ENCODE assay signal across 21 cellular contexts in genomic region chr11:25094085-25094802, GRCh38.
DNase-seq lines count a peak whose midpoint lies in the region; ATAC-seq, FAIRE-seq and TF ChIP-seq lines count a peak whose summit lies in the region.
"Had no signal": no experiment of that assay in that cellular context is flagged by ENCODE, and none has a peak within 500 bp of the region (broad histone marks: within the 10 kb centered on the region; RNA-seq: fewer than 3 reads in every experiment).

No MANE protein-coding gene starts in this region.

- WGBS in pancreas, 2 donors: 75 to 91% methylated on average over 6 of the region's 6 CpGs
- WGBS in sigmoid colon, 2 donors: 70 to 89% methylated on average over 6 of the region's 6 CpGs
- 65% methylated on average over 2 of the region's 6 CpGs for WGBS in mammary epithelial cell (ENCODE audit: low coverage, missing lambda C conversion rate)

- no peak for TF ChIP-seq CTCF in left ventricle myocardium inferior (IDR thresholded peaks at IDR 0.05; ENCODE audit: borderline replicate concordance)
- TF ChIP-seq CTCF in right atrium auricular region (IDR thresholded peaks at IDR 0.05): no peak
- TF ChIP-seq CTCF in pancreas (IDR thresholded peaks at IDR 0.05): no peak
- no peak for TF ChIP-seq CTCF in sigmoid colon (IDR thresholded peaks at IDR 0.05)
- TF ChIP-seq CTCF in mammary epithelial cell (conservative IDR thresholded peaks at IDR 0.05 in 1 of 2, IDR thresholded peaks at IDR 0.05 in 1 of 2; ENCODE audit: extremely low read depth in 1 of 2, insufficient read depth in 1 of 2, low read depth in 1 of 2, low read length in 2 of 2): no peak

- H3K79me2 ChIP-seq in mammary epithelial cell (ENCODE audit: insufficient read depth, low read length): no peaks in the 10 kb centered on the region

- ATAC-seq in left lobe of liver (peak; percentile 96), pancreas (no peak), HG03135 (IDR thresholded peaks at IDR 0.05; ENCODE audit: unreplicated experiment) (no peak)
- ATAC-seq: CD8-positive, alpha-beta T cell; K562 had no signal

- H3K9me3 ChIP-seq in left ventricle myocardium inferior (replicated peaks): no peaks in the 10 kb centered on the region
- H3K9me3 ChIP-seq in right atrium auricular region: no peaks in the 10 kb centered on the region
- H3K9me3 ChIP-seq in pancreas: no peaks in the 10 kb centered on the region
- H3K9me3 ChIP-seq in sigmoid colon: no peaks in the 10 kb centered on the region
- H3K9me3 ChIP-seq in mammary epithelial cell (replicated peaks; ENCODE audit: insufficient read depth, low read length): no peaks in the 10 kb centered on the region
- H3K9me3 ChIP-seq: HAP-1 had no signal

- no peak for FAIRE-seq in pancreas (lab: Jason Lieb, UNC)
- FAIRE-seq: GM19239, HTR-8/SVneo, K562 had no signal

- H2AFZ ChIP-seq in mammary epithelial cell (ENCODE audit: low read depth, low read length): no peak overlapping the region
- H2AFZ ChIP-seq: PC-9 had no signal

- H3K36me3 ChIP-seq in left ventricle myocardium inferior (no peaks in the 10 kb centered on the region), right atrium auricular region (no peaks in the 10 kb centered on the region), pancreas (no peaks in the 10 kb centered on the region), sigmoid colon (no peaks in the 10 kb centered on the region), mammary epithelial cell (ENCODE audit: insufficient read depth, low read length) (no peaks in the 10 kb centered on the region)
- H3K36me3 ChIP-seq: HAP-1 had no signal

- H3K27me3 ChIP-seq in left ventricle myocardium inferior (ENCODE audit: low read depth): no peaks in the 10 kb centered on the region
- H3K27me3 ChIP-seq in right atrium auricular region: no peaks in the 10 kb centered on the region
- H3K27me3 ChIP-seq in pancreas: no peaks in the 10 kb centered on the region
- H3K27me3 ChIP-seq in sigmoid colon: no peaks in the 10 kb centered on the region
- no peaks in the 10 kb centered on the region for H3K27me3 ChIP-seq in mammary epithelial cell (ENCODE audit: insufficient read depth, low read length)

- intact Hi-C loops in left ventricle myocardium inferior (cut with micrococcal nuclease) (no loop called here), pancreas (cut with DNase I) (no loop called here), sigmoid colon (cut with DNase I) (no loop called here), mammary epithelial cell (cut with micrococcal nuclease) (no loop called here)

- no peaks in the 10 kb centered on the region for H4K20me1 ChIP-seq in mammary epithelial cell (ENCODE audit: insufficient read depth, low read length)

- no peak overlapping the region for H3K9ac ChIP-seq in mammary epithelial cell (ENCODE audit: insufficient read depth, low read length)

- H3K27ac ChIP-seq in left ventricle myocardium inferior (replicated peaks) (no peak overlapping the region), right atrium auricular region (no peak overlapping the region), pancreas (no peak overlapping the region), sigmoid colon (no peak overlapping the region), mammary epithelial cell (ENCODE audit: insufficient read depth, low read depth, low read length) (no peak overlapping the region)
- H3K27ac ChIP-seq: HL-60, PC-9 had no signal

- peak; percentile 11 for DNase-seq in left ventricle myocardium inferior
- no peak for DNase-seq in right atrium auricular region (ENCODE audit: low spot score)
- DNase-seq in left lobe of liver (ENCODE audit: low spot score): peak; percentile 47
- peak in 4 of 6 donors; percentile 11 to 66 (median 31) for DNase-seq in pancreas
- DNase-seq in sigmoid colon: no peak
- DNase-seq in NCI-H1092 (lab: John Stamatoyannopoulos, UW): no peak
- DNase-seq in mammary epithelial cell: no peak
- DNase-seq: CD8-positive, alpha-beta T cell; MV-4-11; NCI-H1417 treated with DMSO at 0.1 percent for 48 hours; NCI-H1930; NCI-H2171; NCI-H446 treated with DMSO at 0.1 percent for 48 hours; NCI-H774; PC-9 had no signal

- no TSS peak for BruUV-seq in mammary epithelial cell (replicated peaks; lab: Mats Ljungman, UMichigan)

- TF ChIP-seq POLR2A in sigmoid colon (IDR thresholded peaks at IDR 0.05): no peak

- no peak overlapping the region for H3K4me2 ChIP-seq in mammary epithelial cell (ENCODE audit: insufficient read depth, low read depth, low read length)
- H3K4me2 ChIP-seq: PC-9 had no signal

- in situ Hi-C loops in mammary epithelial cell (cut with MboI; ENCODE audit: low sequenced_read_pairs in 2 of 2): no loop called here

- dilution Hi-C loops in mammary epithelial cell (cut with HindIII; ENCODE audit: low sequenced_read_pairs): no loop called here

- H3K4me3 ChIP-seq in left ventricle myocardium inferior: no peak overlapping the region
- no peak overlapping the region for H3K4me3 ChIP-seq in right atrium auricular region
- no peak overlapping the region for H3K4me3 ChIP-seq in pancreas
- no peak overlapping the region for H3K4me3 ChIP-seq in sigmoid colon
- H3K4me3 ChIP-seq in mammary epithelial cell (replicated peaks in 1 of 3; ENCODE audit: insufficient read depth in 1 of 3, low read depth in 2 of 3, low read length in 3 of 3): no peak overlapping the region
- H3K4me3 ChIP-seq: HAP-1, K562, PC-9 had no signal

- no peak for TF ChIP-seq EP300 in sigmoid colon (IDR thresholded peaks at IDR 0.05)

- H3K4me1 ChIP-seq in left ventricle myocardium inferior (no peaks in the 10 kb centered on the region), right atrium auricular region (no peaks in the 10 kb centered on the region), pancreas (no peaks in the 10 kb centered on the region), sigmoid colon (no peaks in the 10 kb centered on the region), mammary epithelial cell (ENCODE audit: insufficient read depth, low read length) (no peaks in the 10 kb centered on the region)
- H3K4me1 ChIP-seq: HAP-1 had no signal

- CTCF ChIA-PET in mammary epithelial cell (lab: Charles Lee; ENCODE audit: low non-redundant PET): no interaction called here

Comparison
In these comparisons a context has a peak if more than half of its experiments do, and no peak if none do; other contexts are left out.
1. DNase-seq: peak in left ventricle myocardium inferior (single experiment), left lobe of liver (single experiment) and pancreas (4 of 6); none in right atrium auricular region (single experiment), sigmoid colon (single experiment), NCI-H1092 (single experiment) and mammary epithelial cell (single experiment).